In genomic region chr16:82031116-82032084, GRCh38 we compare ENCODE assay signal across 8 cellular contexts. TPM values are rescaled to one million over a fixed set of nuclear protein-coding genes. Genes with fewer than 3 reads are reported as not detected.
DNase-seq lines count a peak whose midpoint lies in the region; ATAC-seq and TF ChIP-seq lines count a peak whose summit lies in the region.

No MANE protein-coding gene starts in this region.

- no TSS peak for BruUV-seq in PC-9 (replicated peaks; lab: Mats Ljungman, UMichigan)

- H3K4me2 ChIP-seq in PC-9: no peak overlapping the region

- H3K27me3 ChIP-seq in BE2C (no peaks in the 10 kb centered on the region), HAP-1 (ENCODE audit: low read depth) (no peaks in the 10 kb centered on the region), PC-9 (ENCODE audit: insufficient read depth, low read depth) (peaks cover 70% of the 10 kb centered on the region), testis (no peaks in the 10 kb centered on the region)

- no peaks in the 10 kb centered on the region; the same call in 1 of the 2 replicates for H4K20me1 ChIP-seq in PC-9 (ENCODE audit: insufficient read depth)

- WGBS in testis, 2 donors: 66 to 68% methylated on average over 13 of the region's 13 CpGs

- H3K4me3 ChIP-seq in BE2C (ENCODE audit: low read depth, low read length): no peak overlapping the region
- H3K4me3 ChIP-seq in HAP-1: no peak overlapping the region
- no peak overlapping the region for H3K4me3 ChIP-seq in PC-9
- H3K4me3 ChIP-seq in fibroblast of the aortic adventitia (ENCODE audit: low read depth, low read length): no peak overlapping the region
- H3K4me3 ChIP-seq in testis: no peak overlapping the region

- no peaks in the 10 kb centered on the region for H3F3A ChIP-seq in PC-9 (ENCODE audit: insufficient read depth, low read depth)

- CTCF ChIA-PET in PC-9 (lab: Charles Lee): interaction anchor here (1.4 kb wide), 1 partner anchor 199 kb away, joined by 3 read pairs; no protein-coding TSS in a partner anchor

- ATAC-seq in GM18861 (IDR thresholded peaks at IDR 0.05; ENCODE audit: unreplicated experiment): no peak
- ATAC-seq in HG03521 (IDR thresholded peaks at IDR 0.05; ENCODE audit: unreplicated experiment): no peak

- in situ Hi-C loops in HAP-1 (cut with MboI; ENCODE audit: low sequenced_read_pairs): loop anchor here (5.0 kb wide), 1 partner anchor 196 kb away; no protein-coding TSS in a partner anchor

- H3K4me3 Mint-ChIP-seq in glutamatergic neuron (ENCODE audit: unreplicated experiment): no peak overlapping the region

- DNase-seq in BE2C (no peak), HAP-1 (ENCODE audit: low spot score in 2 of 2) (peak; percentile 20 to 38), PC-9 (no peak), fibroblast of the aortic adventitia (ENCODE audit: low read depth) (peak; percentile 63), testis (no peak), glutamatergic neuron (no peak)

- H3K79me2 ChIP-seq in PC-9 (ENCODE audit: low read depth): no peaks in the 10 kb centered on the region

- POLR2A ChIA-PET in PC-9 (lab: Charles Lee; ENCODE audit: unreplicated experiment): no interaction called here

- H3K36me3 ChIP-seq in BE2C (no peaks in the 10 kb centered on the region), HAP-1 (replicated peaks) (no peaks in the 10 kb centered on the region), PC-9 (ENCODE audit: low read depth) (no peaks in the 10 kb centered on the region), testis (ENCODE audit: low read depth, missing control alignments) (no peaks in the 10 kb centered on the region)

- H3K9me2 ChIP-seq in PC-9 (ENCODE audit: insufficient read depth): no peaks in the 10 kb centered on the region

- no peak overlapping the region for H3K27ac ChIP-seq in PC-9
- no peak overlapping the region for H3K27ac ChIP-seq in testis

- H2AFZ ChIP-seq in PC-9: no peak overlapping the region

- peak; percentile 41 for TF ChIP-seq CTCF in BE2C (IDR thresholded peaks at IDR 0.05; ENCODE audit: low read depth, low read length)
- peak; percentile 47 for TF ChIP-seq CTCF in PC-9 (conservative IDR thresholded peaks at IDR 0.05)
- TF ChIP-seq CTCF in fibroblast of the aortic adventitia (IDR thresholded peaks at IDR 0.05; ENCODE audit: insufficient read depth, low read length): peak; percentile 55
- peak in 2 of 3 experiments; percentile 26 to 32 for TF ChIP-seq CTCF in testis (IDR thresholded peaks at IDR 0.05)
- no peak for TF ChIP-seq CTCF in glutamatergic neuron (IDR thresholded peaks at IDR 0.05; ENCODE audit: partially characterized antibody, unreplicated experiment)

- no peak overlapping the region for H3K27ac Mint-ChIP-seq in glutamatergic neuron (ENCODE audit: unreplicated experiment)

- H3K9me3 Mint-ChIP-seq in glutamatergic neuron (ENCODE audit: unreplicated experiment): no peaks in the 10 kb centered on the region

- H3K4me1 Mint-ChIP-seq in glutamatergic neuron (ENCODE audit: low read depth, unreplicated experiment): no peaks in the 10 kb centered on the region

- no peak for TF ChIP-seq POLR2A in testis (IDR thresholded peaks at IDR 0.05)

- H3K27me3 Mint-ChIP-seq in glutamatergic neuron (ENCODE audit: unreplicated experiment): no peaks in the 10 kb centered on the region

- no peaks in the 10 kb centered on the region for H3K36me3 Mint-ChIP-seq in glutamatergic neuron (ENCODE audit: unreplicated experiment)

- intact Hi-C loops in PC-9 (cut with micrococcal nuclease; ENCODE audit: unreplicated experiment) (loop anchor here (2.0 kb wide), 1 partner anchor 199 kb away; no protein-coding TSS in a partner anchor), testis (cut with DNase I; ENCODE audit: low total_unique reads) (no loop called here)

- no peaks in the 10 kb centered on the region for H3K4me1 ChIP-seq in BE2C
- no peaks in the 10 kb centered on the region for H3K4me1 ChIP-seq in HAP-1
- H3K4me1 ChIP-seq in PC-9 (replicated peaks; ENCODE audit: insufficient read depth): no peaks in the 10 kb centered on the region
- H3K4me1 ChIP-seq in testis: no peaks in the 10 kb centered on the region

- H3K9me3 ChIP-seq in BE2C: no peaks in the 10 kb centered on the region
- H3K9me3 ChIP-seq in HAP-1: no peaks in the 10 kb centered on the region
- no peaks in the 10 kb centered on the region for H3K9me3 ChIP-seq in PC-9 (ENCODE audit: insufficient read depth, low read depth)
- no peaks in the 10 kb centered on the region for H3K9me3 ChIP-seq in testis

RNA-seq across cellular contexts. Expression of gene HSD17B2, which starts 3.7 kb away (rescaled TPM):
- not detected for polyA plus RNA-seq in BE2C (2012; ENCODE audit: insufficient read depth, insufficient read length, low read depth)
- not detected in 2 replicates for total RNA-seq in PC-9 (2021)
- total RNA-seq in fibroblast of the aortic adventitia (ENCODE audit: low replicate concordance): 0.09 TPM in 1 of 2 replicates, not detected in the other
- total RNA-seq in testis: under 1 TPM in 1 of 2 donors, not detected in 1; 0.71 TPM
- not detected for polyA plus RNA-seq in testis (ENCODE audit: insufficient read depth, low read depth, low replicate concordance)
- not detected for total RNA-seq in glutamatergic neuron (ENCODE audit: unreplicated experiment)

RNA-seq across cellular contexts. Expression of gene SDR42E1, which starts 20.1 kb away (rescaled TPM):
- 0.06 TPM for polyA plus RNA-seq in BE2C (2012; ENCODE audit: insufficient read depth, insufficient read length, low read depth)
- total RNA-seq in PC-9 (2021): 10.5 and 11.6 TPM in 2 replicates
- total RNA-seq in fibroblast of the aortic adventitia (ENCODE audit: low replicate concordance): under 0.01 and 0.08 TPM in 2 replicates
- total RNA-seq in testis: 1 to 10 TPM; 6.5 to 6.9 TPM
- 10.1 TPM for polyA plus RNA-seq in testis (ENCODE audit: insufficient read depth, low read depth, low replicate concordance)
- total RNA-seq in glutamatergic neuron (ENCODE audit: unreplicated experiment): 0.20 TPM

Comparison
In these comparisons a context has a peak if more than half of its experiments do, and no peak if none do; other contexts are left out.
1. DNase-seq: peak in HAP-1 (2 of 2) and fibroblast of the aortic adventitia (single experiment); none in BE2C (single experiment), PC-9 (0 of 2), testis (single experiment) and glutamatergic neuron (single experiment).